Comparison of ENCODE assay signal across 8 cellular contexts in genomic region chr12:15982471-15982870, GRCh38.
A peak's percentile ranks its signal among the peaks of the same experiment; 100 is the strongest.
DNase-seq lines count a peak whose midpoint lies in the region; ATAC-seq and TF ChIP-seq lines count a peak whose summit lies in the region.

No MANE protein-coding gene starts in this region.

- H3K9me3 ChIP-seq in lower lobe of right lung = no peaks in the 10 kb centered on the region
- no peaks in the 10 kb centered on the region for H3K9me3 ChIP-seq in esophagus squamous epithelium
- no peaks in the 10 kb centered on the region for H3K9me3 ChIP-seq in T-helper 17 cell (ENCODE audit: control insufficient read depth, low read length, poor library complexity, severe bottlenecking)

- CTCF ChIA-PET in activated CD8-positive, alpha-beta memory T cell treated with anti-CD3 and anti-CD28 coated beads, Interleukin-2, amount 10 ng/mL, durations not matched to agents 7 days and 5 days (lab: Charles Lee) = no interaction called here
- CTCF ChIA-PET in activated CD4-positive, alpha-beta T cell treated with anti-CD3 and anti-CD28 coated beads for 36 hours (lab: Charles Lee) = no interaction called here

- H3K4me3 ChIP-seq in LNCaP clone FGC (ENCODE audit: low read depth, low read length) = no peak overlapping the region
- no peak overlapping the region for H3K4me3 ChIP-seq in brain microvascular endothelial cell (ENCODE audit: low read depth, low read length)
- no peak overlapping the region for H3K4me3 ChIP-seq in lower lobe of right lung
- no peak overlapping the region for H3K4me3 ChIP-seq in esophagus squamous epithelium

- in situ Hi-C loops in brain microvascular endothelial cell (cut with HindIII; ENCODE audit: low pct_ligation_motif_present, low sequenced_read_pairs) = no loop called here

- intact Hi-C loops in lower lobe of right lung (cut with DNase I) (no loop called here), esophagus squamous epithelium (cut with DNase I) (no loop called here)
- intact Hi-C loops in activated CD4-positive, alpha-beta T cell treated with anti-CD3 and anti-CD28 coated beads for 36 hours (cut with DNase I, micrococcal nuclease) = no loop called here

- peaks cover 22% of the 10 kb centered on the region for H3K36me3 Mint-ChIP-seq in activated CD8-positive, alpha-beta memory T cell treated with anti-CD3 and anti-CD28 coated beads, Interleukin-2, amount 10 ng/mL, durations not matched to agents 7 days and 5 days
- H3K36me3 Mint-ChIP-seq in T-helper 17 cell (ENCODE audit: low read depth) = peaks cover 11% of the 10 kb centered on the region
- H3K36me3 Mint-ChIP-seq in activated CD4-positive, alpha-beta T cell treated with anti-CD3 and anti-CD28 coated beads for 36 hours (ENCODE audit: low read depth) = peaks cover 41% of the 10 kb centered on the region

- H3K27ac Mint-ChIP-seq in activated CD8-positive, alpha-beta memory T cell treated with anti-CD3 and anti-CD28 coated beads, Interleukin-2, amount 10 ng/mL, durations not matched to agents 7 days and 5 days = no peak overlapping the region
- no peak overlapping the region for H3K27ac Mint-ChIP-seq in T-helper 17 cell
- H3K27ac Mint-ChIP-seq in activated CD4-positive, alpha-beta T cell treated with anti-CD3 and anti-CD28 coated beads for 36 hours = no peak overlapping the region

- DNase-seq in COR-L47 (lab: John Stamatoyannopoulos, UW) = peak; percentile 8
- DNase-seq in LNCaP clone FGC (ENCODE audit: low read depth) = no peak
- peak; percentile 26 for DNase-seq in brain microvascular endothelial cell
- DNase-seq in lower lobe of right lung = no peak
- no peak for DNase-seq in activated CD8-positive, alpha-beta memory T cell treated with anti-CD3 and anti-CD28 coated beads, Interleukin-2, amount 10 ng/mL, durations not matched to agents 7 days and 5 days
- DNase-seq in esophagus squamous epithelium (lab: John Stamatoyannopoulos, UW) = no peak
- DNase-seq in T-helper 17 cell = no peak
- no peak for DNase-seq in activated CD4-positive, alpha-beta T cell treated with anti-CD3 and anti-CD28 coated beads for 36 hours

- H3K4me1 ChIP-seq in lower lobe of right lung (peaks cover 51% of the 10 kb centered on the region), esophagus squamous epithelium (peaks cover 0 to 13% (median 10%) of the 10 kb centered on the region in 3 donors)

- H3K4me1 Mint-ChIP-seq in activated CD8-positive, alpha-beta memory T cell treated with anti-CD3 and anti-CD28 coated beads, Interleukin-2, amount 10 ng/mL, durations not matched to agents 7 days and 5 days = peaks cover 9% of the 10 kb centered on the region
- H3K4me1 Mint-ChIP-seq in T-helper 17 cell = peaks cover 3% of the 10 kb centered on the region
- no peaks in the 10 kb centered on the region for H3K4me1 Mint-ChIP-seq in activated CD4-positive, alpha-beta T cell treated with anti-CD3 and anti-CD28 coated beads for 36 hours

- H3K4me3 Mint-ChIP-seq in activated CD8-positive, alpha-beta memory T cell treated with anti-CD3 and anti-CD28 coated beads, Interleukin-2, amount 10 ng/mL, durations not matched to agents 7 days and 5 days = no peak overlapping the region
- H3K4me3 Mint-ChIP-seq in T-helper 17 cell = no peak overlapping the region
- H3K4me3 Mint-ChIP-seq in activated CD4-positive, alpha-beta T cell treated with anti-CD3 and anti-CD28 coated beads for 36 hours = no peak overlapping the region

- H3K27ac ChIP-seq in brain microvascular endothelial cell (no peak overlapping the region), lower lobe of right lung (no peak overlapping the region), esophagus squamous epithelium (no peak overlapping the region)

- ATAC-seq in lower lobe of right lung (peak in 1 of 2 donors; percentile 34), T-helper 17 cell (no peak)
- ATAC-seq in activated CD8-positive, alpha-beta memory T cell treated with anti-CD3 and anti-CD28 coated beads, Interleukin-2, amount 10 ng/mL, durations not matched to agents 7 days and 5 days = no peak
- ATAC-seq in activated CD4-positive, alpha-beta T cell treated with anti-CD3 and anti-CD28 coated beads for 36 hours = no peak

- H3K27me3 Mint-ChIP-seq in activated CD8-positive, alpha-beta memory T cell treated with anti-CD3 and anti-CD28 coated beads, Interleukin-2, amount 10 ng/mL, durations not matched to agents 7 days and 5 days = no peaks in the 10 kb centered on the region
- no peaks in the 10 kb centered on the region for H3K27me3 Mint-ChIP-seq in T-helper 17 cell
- H3K27me3 Mint-ChIP-seq in activated CD4-positive, alpha-beta T cell treated with anti-CD3 and anti-CD28 coated beads for 36 hours = no peaks in the 10 kb centered on the region

- no peaks in the 10 kb centered on the region for H3K9me3 Mint-ChIP-seq in activated CD8-positive, alpha-beta memory T cell treated with anti-CD3 and anti-CD28 coated beads, Interleukin-2, amount 10 ng/mL, durations not matched to agents 7 days and 5 days (ENCODE audit: low read depth)
- H3K9me3 Mint-ChIP-seq in activated CD4-positive, alpha-beta T cell treated with anti-CD3 and anti-CD28 coated beads for 36 hours (ENCODE audit: low read depth) = peaks cover 4% of the 10 kb centered on the region

- TF ChIP-seq CTCF in LNCaP clone FGC (IDR thresholded peaks at IDR 0.05; ENCODE audit: control insufficient read depth, extremely low read depth, insufficient read depth) (peak; percentile 66), brain microvascular endothelial cell (IDR thresholded peaks at IDR 0.05; ENCODE audit: low read depth, low read length, missing control alignments) (peak; percentile 55), lower lobe of right lung (IDR thresholded peaks at IDR 0.05) (peak; percentile 44), esophagus squamous epithelium (IDR thresholded peaks at IDR 0.05) (peak in 1 of 6 experiments; percentile 30)

- H3K27me3 ChIP-seq in brain microvascular endothelial cell (replicated peaks) (no peaks in the 10 kb centered on the region), lower lobe of right lung (ENCODE audit: low read depth) (no peaks in the 10 kb centered on the region), esophagus squamous epithelium (no peaks in the 10 kb centered on the region)

- TF ChIP-seq POLR2A in esophagus squamous epithelium (IDR thresholded peaks at IDR 0.05) = no peak

- WGBS in esophagus squamous epithelium, 2 donors = 51 to 63% methylated on average over 3 of the region's 3 CpGs

- POLR2A ChIA-PET in activated CD4-positive, alpha-beta T cell treated with anti-CD3 and anti-CD28 coated beads for 36 hours (lab: Charles Lee) = no interaction called here

- no peaks in the 10 kb centered on the region for H3K36me3 ChIP-seq in brain microvascular endothelial cell (replicated peaks)
- H3K36me3 ChIP-seq in lower lobe of right lung = peaks cover 20% of the 10 kb centered on the region
- H3K36me3 ChIP-seq in esophagus squamous epithelium = peaks cover 0 to 44% (median 0%) of the 10 kb centered on the region in 3 donors

Comparison
In these comparisons a context has a peak if more than half of its experiments do, and no peak if none do; other contexts are left out.
1. DNase-seq: peak in COR-L47 (single experiment) and brain microvascular endothelial cell (single experiment); none in LNCaP clone FGC (single experiment), lower lobe of right lung (single experiment), activated CD8-positive, alpha-beta memory T cell treated with anti-CD3 and anti-CD28 coated beads, Interleukin-2, amount 10 ng/mL, durations not matched to agents 7 days and 5 days (single experiment), esophagus squamous epithelium (single experiment), T-helper 17 cell (0 of 3) and activated CD4-positive, alpha-beta T cell treated with anti-CD3 and anti-CD28 coated beads for 36 hours (single experiment).